11 cellular contexts compared by ENCODE assay signal in the genomic region with DNA sequence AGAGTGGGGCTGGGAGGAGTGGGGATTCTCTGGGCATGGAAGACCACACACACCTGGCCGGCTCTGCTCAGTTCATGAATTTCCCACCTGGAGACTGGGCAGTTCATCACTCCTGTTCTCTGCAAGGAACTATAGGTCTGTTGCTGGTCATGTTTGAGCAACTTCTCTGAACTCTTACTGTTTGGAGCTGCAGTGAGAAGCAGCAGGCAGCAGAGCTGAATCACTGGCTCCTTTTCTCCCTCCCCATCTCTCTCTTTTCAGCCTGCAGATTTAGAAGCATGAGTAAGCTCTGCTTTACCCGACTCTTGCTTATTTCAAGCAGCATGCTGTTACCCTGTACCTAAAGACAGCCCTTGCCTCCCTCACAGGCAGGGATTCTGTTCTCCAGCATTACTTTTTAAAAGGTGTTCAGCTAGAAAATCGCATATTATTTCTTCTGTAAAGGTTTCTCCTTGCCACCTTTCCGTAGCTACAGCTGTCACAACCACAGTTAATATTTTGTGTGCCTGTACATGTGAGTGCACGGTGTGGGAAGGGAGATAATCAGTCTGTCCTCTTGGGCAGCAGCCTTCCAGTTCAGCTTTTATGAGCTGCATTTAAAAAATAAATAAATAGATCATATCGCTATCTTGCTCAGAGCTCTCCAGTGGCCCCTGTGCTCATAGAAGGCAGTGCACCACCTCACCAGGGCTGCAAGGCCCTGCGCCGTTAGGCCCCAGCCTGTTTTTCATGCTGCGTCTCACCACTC.
DNase-seq lines count a peak whose midpoint lies in the region; ATAC-seq, FAIRE-seq and TF ChIP-seq lines count a peak whose summit lies in the region.
"Had no signal": no experiment of that assay in that cellular context is flagged by ENCODE, and none has a peak within 500 bp of the region (broad histone marks: within the 10 kb centered on the region; RNA-seq: fewer than 3 reads in every experiment).

No MANE protein-coding gene starts in this region.

- no peak overlapping the region for H4K8ac ChIP-seq in IMR-90 (ENCODE audit: low read depth in 2 of 2, low read length in 2 of 2)

- H3K27me3 Mint-ChIP-seq in nephron (ENCODE audit: low read depth): no peaks in the 10 kb centered on the region
- H3K27me3 Mint-ChIP-seq in T-helper 2 cell treated with Interferon-gamma antibody and Interleukin-4, amounts not matched to agents 5 μg/mL and 100 μg/mL, for 36 hours (ENCODE audit: low read depth): no peaks in the 10 kb centered on the region
- H3K27me3 Mint-ChIP-seq: activated T-helper 17 cell treated with anti-CD3 and anti-CD28 coated beads, Interleukin-2, amount 50 U/mL, for 72 hours had no signal

- ATAC-seq in IMR-90 (ENCODE audit: low read depth) (peak; percentile 94), GM18498 (IDR thresholded peaks at IDR 0.05; ENCODE audit: unreplicated experiment) (no peak), HG03196 (IDR thresholded peaks at IDR 0.05; ENCODE audit: unreplicated experiment) (no peak)
- ATAC-seq: activated T-helper 17 cell treated with anti-CD3 and anti-CD28 coated beads, Interleukin-2, amount 50 U/mL, for 72 hours had no signal

- H3K27me3 ChIP-seq in IMR-90 (ENCODE audit: control insufficient read depth, insufficient read depth, low read length): no peaks in the 10 kb centered on the region

- H3K4ac ChIP-seq in IMR-90 (ENCODE audit: low read depth, low read length): no peak overlapping the region

- H4K91ac ChIP-seq in IMR-90 (ENCODE audit: insufficient read depth, low read depth, low read length): no peak overlapping the region

- peaks cover 6% of the 10 kb centered on the region; the same call in 1 of the 2 replicates for H3K9me1 ChIP-seq in IMR-90 (ENCODE audit: insufficient read depth, low read length)

- H2BK20ac ChIP-seq in IMR-90 (ENCODE audit: low read depth, low read length): no peak overlapping the region

- no peak overlapping the region for H4K5ac ChIP-seq in IMR-90 (ENCODE audit: low read depth, low read length)

- H2BK120ac ChIP-seq in IMR-90 (ENCODE audit: low read depth, low read length): no peak overlapping the region

- no CpG with 5 or more reads among the region's 9 CpGs for WGBS in IMR-90 (ENCODE audit: extremely low coverage in 2 of 2, insufficient read length in 1 of 2), 2 experiments

- CTCF ChIA-PET in IMR-90 (lab: Yijun Ruan, JAX): interaction anchor here (0.6 to 1.6 kb wide), 6 partner anchors 10 to 147 kb away, joined by 3 to 11 read pairs (median 4); partner anchors contain the start of gene PLXNA1

- H2AFZ ChIP-seq in IMR-90 (replicated peaks; ENCODE audit: low read length, poor library complexity): no peak overlapping the region

- H2BK5ac ChIP-seq in IMR-90 (ENCODE audit: low read depth, low read length, poor library complexity, severe bottlenecking): peak overlapping the region; percentile 3

- peak overlapping the region; percentile 25 for H2AK9ac ChIP-seq in IMR-90 (replicated peaks; ENCODE audit: low read depth, low read length, poor library complexity)

- BruUV-seq in IMR-90 (replicated peaks; lab: Mats Ljungman, UMichigan): no TSS peak

- H3K4me2 ChIP-seq in IMR-90 (ENCODE audit: low read depth, low read length): peak overlapping the region; percentile 13; the same call in 1 of the 2 replicates

- no peak overlapping the region; the same call in 1 of the 2 replicates for H3K14ac ChIP-seq in IMR-90 (replicated peaks; ENCODE audit: low read depth, low read length)

- no peaks in the 10 kb centered on the region for H3K36me3 Mint-ChIP-seq in nephron (ENCODE audit: low read depth)
- H3K36me3 Mint-ChIP-seq in T-helper 2 cell treated with Interferon-gamma antibody and Interleukin-4, amounts not matched to agents 5 μg/mL and 100 μg/mL, for 36 hours (ENCODE audit: low read depth): no peaks in the 10 kb centered on the region

- no peak overlapping the region for H2BK15ac ChIP-seq in IMR-90 (ENCODE audit: low read depth, low read length)

- in situ Hi-C loops in IMR-90 (cut with MboI; ENCODE audit: low sequenced_read_pairs): no loop called here

- no peak overlapping the region for H3K4me3 ChIP-seq in IMR-90 (ENCODE audit: insufficient read depth, low read depth, low read length)
- H3K4me3 ChIP-seq in kidney (ENCODE audit: low read length in 2 of 2): no peak overlapping the region

- peaks cover 3% of the 10 kb centered on the region; the same call in 1 of the 2 replicates for H4K20me1 ChIP-seq in IMR-90 (ENCODE audit: insufficient read depth, low read length)

- H2AK5ac ChIP-seq in IMR-90 (ENCODE audit: low read depth, low read length): no peak overlapping the region

- no peak overlapping the region for H3K23ac ChIP-seq in IMR-90 (ENCODE audit: low read depth, low read length)

- no peaks in the 10 kb centered on the region for H3K79me1 ChIP-seq in IMR-90 (ENCODE audit: low read depth in 1 of 2, low read length in 2 of 2)

- H3K56ac ChIP-seq in IMR-90 (ENCODE audit: extremely low read depth, insufficient read depth, low read length): no peak overlapping the region

- POLR2A ChIA-PET in IMR-90 (lab: Charles Lee; ENCODE audit: unreplicated experiment): no interaction called here

- FAIRE-seq in kidney (lab: Jason Lieb, UNC): no peak
- FAIRE-seq: endometrium had no signal

- no peaks in the 10 kb centered on the region for H3K36me3 ChIP-seq in IMR-90 (ENCODE audit: control insufficient read depth, insufficient read depth, low read length)
- no peaks in the 10 kb centered on the region for H3K36me3 ChIP-seq in kidney (ENCODE audit: control insufficient read depth in 1 of 2, insufficient read depth in 2 of 2, low read length in 2 of 2)

- H3K4me1 Mint-ChIP-seq in nephron: no peaks in the 10 kb centered on the region
- no peaks in the 10 kb centered on the region for H3K4me1 Mint-ChIP-seq in T-helper 2 cell treated with Interferon-gamma antibody and Interleukin-4, amounts not matched to agents 5 μg/mL and 100 μg/mL, for 36 hours (ENCODE audit: low read depth)
- H3K4me1 Mint-ChIP-seq: activated T-helper 17 cell treated with anti-CD3 and anti-CD28 coated beads, Interleukin-2, amount 50 U/mL, for 72 hours had no signal

- H3K4me3 Mint-ChIP-seq in nephron: no peak overlapping the region
- no peak overlapping the region for H3K4me3 Mint-ChIP-seq in T-helper 2 cell treated with Interferon-gamma antibody and Interleukin-4, amounts not matched to agents 5 μg/mL and 100 μg/mL, for 36 hours
- H3K4me3 Mint-ChIP-seq: activated T-helper 17 cell treated with anti-CD3 and anti-CD28 coated beads, Interleukin-2, amount 50 U/mL, for 72 hours had no signal

- TF ChIP-seq RAD21 in IMR-90 (IDR thresholded peaks at IDR 0.05; ENCODE audit: low read length): peak; percentile 50

- no peak overlapping the region for H3K18ac ChIP-seq in IMR-90 (ENCODE audit: low read depth, low read length)

- H3K4me1 ChIP-seq in IMR-90 (ENCODE audit: control insufficient read depth, insufficient read depth, low read length) (peaks cover 8% of the 10 kb centered on the region), kidney (ENCODE audit: control insufficient read depth in 1 of 2, insufficient read depth in 1 of 2, low read depth in 1 of 2, low read length in 2 of 2) (no peaks in the 10 kb centered on the region)

- intact Hi-C loops in IMR-90 (cut with micrococcal nuclease) (loop anchor here (1.0 to 2.0 kb wide), 2 partner anchors 83 to 131 kb away; partner anchors contain the start of gene CHCHD6), kidney (cut with DNase I) (no loop called here)

- no peak overlapping the region for H3K9ac ChIP-seq in IMR-90 (ENCODE audit: low read depth, low read length)
- H3K9ac ChIP-seq in kidney (ENCODE audit: low read length in 2 of 2): no peak overlapping the region

- dilution Hi-C loops in IMR-90 (cut with HindIII; ENCODE audit: low sequenced_read_pairs, unreplicated experiment): no loop called here

- peaks cover 2% of the 10 kb centered on the region for H3K9me3 Mint-ChIP-seq in nephron
- H3K9me3 Mint-ChIP-seq in T-helper 2 cell treated with Interferon-gamma antibody and Interleukin-4, amounts not matched to agents 5 μg/mL and 100 μg/mL, for 36 hours: no peaks in the 10 kb centered on the region
- H3K9me3 Mint-ChIP-seq: activated T-helper 17 cell treated with anti-CD3 and anti-CD28 coated beads, Interleukin-2, amount 50 U/mL, for 72 hours had no signal

- H3K27ac ChIP-seq in IMR-90 (ENCODE audit: insufficient read depth, low read length) (no peak overlapping the region), cingulate gyrus (ENCODE audit: low read depth, low read length) (peak overlapping the region; percentile 44), kidney (ENCODE audit: low read depth in 2 of 2, low read length in 2 of 2) (no peak overlapping the region)

- peak; percentile 80 for DNase-seq in AG20443 (ENCODE audit: low spot score)
- peak; percentile 76 for DNase-seq in IMR-90
- no peak for DNase-seq in T-helper 2 cell treated with Interferon-gamma antibody and Interleukin-4, amounts not matched to agents 5 μg/mL and 100 μg/mL, for 36 hours (ENCODE audit: low spot score)
- DNase-seq in kidney: no peak
- DNase-seq: NCI-H1417 treated with DMSO at 0.1 percent for 48 hours had no signal

- no peaks in the 10 kb centered on the region for H3K9me3 ChIP-seq in IMR-90 (ENCODE audit: control insufficient read depth, insufficient read depth, low read length)
- H3K9me3 ChIP-seq in kidney (ENCODE audit: control insufficient read depth in 1 of 2, low read length in 2 of 2): no peaks in the 10 kb centered on the region

- H3K27ac Mint-ChIP-seq in nephron: no peak overlapping the region
- no peak overlapping the region for H3K27ac Mint-ChIP-seq in T-helper 2 cell treated with Interferon-gamma antibody and Interleukin-4, amounts not matched to agents 5 μg/mL and 100 μg/mL, for 36 hours
- H3K27ac Mint-ChIP-seq: activated T-helper 17 cell treated with anti-CD3 and anti-CD28 coated beads, Interleukin-2, amount 50 U/mL, for 72 hours had no signal

- no peak for TF ChIP-seq POLR2A in IMR-90 (IDR thresholded peaks at IDR 0.05; ENCODE audit: low read depth, low read length)

- TF ChIP-seq CTCF in IMR-90 (conservative IDR thresholded peaks at IDR 0.05; ENCODE audit: low read depth, low read length) (peak; percentile 45), nephron (IDR thresholded peaks at IDR 0.05; ENCODE audit: unreplicated experiment in 3 of 3) (peak in 2 of 3 experiments; percentile 11 to 21), kidney (IDR thresholded peaks at IDR 0.05; ENCODE audit: borderline replicate concordance, extremely low read depth, insufficient read depth) (no peak)

TF ChIP-seq in IMR-90, 13 proteins besides CTCF, POLR2A, EP300 and RAD21:
- TF ChIP-seq BHLHE40 (IDR thresholded peaks at IDR 0.05; ENCODE audit: low read depth, low read length) (no peak), MXI1 (IDR thresholded peaks at IDR 0.05; ENCODE audit: borderline replicate concordance, low read depth, low read length) (peak; percentile 7; the same call in 1 of the 2 replicates), SMC3 (IDR thresholded peaks at IDR 0.05; ENCODE audit: low read depth, low read length) (0 out of 2 replicates have a peak, but pooled peaks have one; percentile 9)
TF ChIP-seq in IMR-90: peak in this region for 2.

Comparison
In these comparisons a context has a peak if more than half of its experiments do, and no peak if none do; other contexts are left out.
1. DNase-seq: peak in AG20443 (single experiment) and IMR-90 (single experiment); none in T-helper 2 cell treated with Interferon-gamma antibody and Interleukin-4, amounts not matched to agents 5 μg/mL and 100 μg/mL, for 36 hours (single experiment) and kidney (single experiment).